Comparison of ENCODE assay signal across 8 cellular contexts in the genomic region with DNA sequence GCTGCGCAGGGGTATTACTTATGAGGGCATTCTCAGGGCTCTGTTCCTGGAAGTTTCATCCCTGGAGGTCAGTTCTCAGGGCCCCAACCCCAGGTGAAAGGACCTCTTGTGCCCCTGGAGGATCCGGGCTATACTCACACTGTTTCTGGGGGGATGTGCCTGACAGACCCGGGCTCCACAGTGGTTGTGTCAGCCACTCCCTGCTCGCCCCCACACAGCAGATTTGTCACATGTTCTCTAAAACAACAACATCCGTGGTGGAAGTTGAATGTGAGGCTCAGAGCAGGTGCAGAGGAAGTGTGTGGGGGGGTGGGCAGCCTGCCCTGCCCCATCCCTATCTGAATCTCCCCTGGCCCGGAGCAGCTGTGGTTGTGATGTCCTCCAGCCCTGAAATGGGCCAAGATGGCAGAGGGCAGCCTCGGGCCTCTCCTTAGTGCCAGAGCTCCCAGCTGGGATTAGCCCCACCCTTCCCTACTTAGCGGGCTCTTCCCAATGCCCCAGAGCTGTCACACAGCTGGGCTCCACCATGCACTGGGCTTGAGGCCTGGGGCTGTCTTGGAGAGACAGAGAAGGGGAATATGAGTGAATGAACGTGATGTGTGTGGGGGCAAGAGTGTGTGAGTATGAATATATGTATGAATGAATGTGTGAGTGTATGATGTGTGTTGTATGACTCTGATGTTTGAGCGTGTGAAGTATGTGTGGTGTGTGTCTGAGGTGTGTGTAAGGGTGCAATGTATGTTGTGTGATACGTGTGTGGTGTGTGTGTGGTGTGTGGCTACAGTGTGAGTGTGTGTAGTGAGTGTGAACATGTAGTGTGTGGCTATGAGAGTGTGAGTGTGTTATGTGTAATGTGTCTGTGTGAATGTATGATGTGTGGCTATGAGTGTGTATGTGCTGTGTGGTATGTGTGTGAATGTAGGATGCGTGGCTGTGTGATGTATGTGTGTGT. TPM values are rescaled to one million over a fixed set of nuclear protein-coding genes. Genes with fewer than 3 reads are reported as not detected.
DNase-seq lines count a peak whose midpoint lies in the region; ATAC-seq and TF ChIP-seq lines count a peak whose summit lies in the region.

No MANE protein-coding gene starts in this region.

- TF ChIP-seq CTCF in GM12865 (IDR thresholded peaks at IDR 0.05; ENCODE audit: insufficient read depth, low read depth, low read length, missing control alignments), result no peak
- TF ChIP-seq CTCF in brain microvascular endothelial cell (IDR thresholded peaks at IDR 0.05; ENCODE audit: low read depth, low read length, missing control alignments), result no peak

- no peaks in the 10 kb centered on the region for H3K36me3 ChIP-seq in H7 (replicated peaks; ENCODE audit: control insufficient read depth, insufficient read depth, low read length)
- H3K36me3 ChIP-seq in brain microvascular endothelial cell (replicated peaks), result no peaks in the 10 kb centered on the region

- in situ Hi-C loops in brain microvascular endothelial cell (cut with HindIII; ENCODE audit: low pct_ligation_motif_present, low sequenced_read_pairs), result no loop called here

- H3K27me3 ChIP-seq in H7 (ENCODE audit: control insufficient read depth, insufficient read depth, low read length) (no peaks in the 10 kb centered on the region), brain microvascular endothelial cell (replicated peaks) (no peaks in the 10 kb centered on the region)

- peak; percentile 93 for DNase-seq in GM12865 (ENCODE audit: low read depth)
- DNase-seq in NAMALWA (ENCODE audit: low spot score), result peak; percentile 88
- peak; percentile 85 for DNase-seq in activated effector memory CD4-positive, alpha-beta T cell treated with anti-CD3 and anti-CD28 coated beads, Interleukin-2, amount 50 U/mL, for 16 hours
- peak; percentile 53 to 62 for DNase-seq in stimulated activated CD4-positive, alpha-beta T cell treated with anti-CD3 and anti-CD28 coated beads, Interleukin-15, amount 100 ng/mL, for 48 hours (ENCODE audit: low read depth in 2 of 2)
- no peak for DNase-seq in H7
- no peak for DNase-seq in brain microvascular endothelial cell
- DNase-seq in SHP77 treated with DMSO at 0.1 percent for 48 hours (lab: John Stamatoyannopoulos, UW), result no peak

- H3K4me3 ChIP-seq in GM12865 (ENCODE audit: low read depth, low read length) (peak overlapping the region; percentile 61), H7 (ENCODE audit: insufficient read depth, low read depth, low read length) (no peak overlapping the region), brain microvascular endothelial cell (ENCODE audit: low read depth, low read length) (no peak overlapping the region)

- peak; percentile 51 for ATAC-seq in GM21619 (IDR thresholded peaks at IDR 0.05; ENCODE audit: unreplicated experiment)

- no peak overlapping the region for H3K27ac ChIP-seq in brain microvascular endothelial cell

RNA-seq across cellular contexts. Expression of a gene that starts 1.5 kb away (rescaled TPM):
- not detected in 2 replicates for total RNA-seq in H7 (2014; rRNA removed; shearing (Covaris generic))

RNA-seq across cellular contexts. Expression of a gene that starts 23.0 kb away (rescaled TPM):
- 0.03 TPM in 1 of 2 replicates, not detected in the other for total RNA-seq in H7 (2014; rRNA removed; shearing (Covaris generic))

RNA-seq across cellular contexts. Expression of a gene that starts 26.0 kb away (rescaled TPM):
- not detected in 2 replicates for total RNA-seq in H7 (2014; rRNA removed; shearing (Covaris generic))

RNA-seq across cellular contexts. Expression of a gene that starts 47.0 kb away (rescaled TPM):
- not detected in 2 replicates for total RNA-seq in H7 (2014; rRNA removed; shearing (Covaris generic))

RNA-seq across cellular contexts. Expression of a gene that starts 57.9 kb away (rescaled TPM):
- not detected in 2 replicates for total RNA-seq in H7 (2014; rRNA removed; shearing (Covaris generic))

Comparison
In these comparisons a context has a peak if more than half of its experiments do, and no peak if none do; other contexts are left out.
1. DNase-seq: peak in GM12865 (single experiment), NAMALWA (single experiment), activated effector memory CD4-positive, alpha-beta T cell treated with anti-CD3 and anti-CD28 coated beads, Interleukin-2, amount 50 U/mL, for 16 hours (single experiment) and stimulated activated CD4-positive, alpha-beta T cell treated with anti-CD3 and anti-CD28 coated beads, Interleukin-15, amount 100 ng/mL, for 48 hours (2 of 2); none in H7 (single experiment), brain microvascular endothelial cell (single experiment) and SHP77 treated with DMSO at 0.1 percent for 48 hours (single experiment).